In genomic region chr17:45372325-45372869, GRCh38 we compare ENCODE assay signal across 1 cellular context.
TF ChIP-seq lines count a peak whose summit lies in the region.

No MANE protein-coding gene starts in this region.

TF ChIP-seq in liver, 16 proteins besides CTCF, POLR2A, EP300 and RAD21 (continued from another document):
- TF ChIP-seq FOXA1 (IDR thresholded peaks at IDR 0.05), result no peak
TF ChIP-seq in liver: peak in this region for 0.
